Comparison of ENCODE assay signal across 1 cellular context in the genomic region with DNA sequence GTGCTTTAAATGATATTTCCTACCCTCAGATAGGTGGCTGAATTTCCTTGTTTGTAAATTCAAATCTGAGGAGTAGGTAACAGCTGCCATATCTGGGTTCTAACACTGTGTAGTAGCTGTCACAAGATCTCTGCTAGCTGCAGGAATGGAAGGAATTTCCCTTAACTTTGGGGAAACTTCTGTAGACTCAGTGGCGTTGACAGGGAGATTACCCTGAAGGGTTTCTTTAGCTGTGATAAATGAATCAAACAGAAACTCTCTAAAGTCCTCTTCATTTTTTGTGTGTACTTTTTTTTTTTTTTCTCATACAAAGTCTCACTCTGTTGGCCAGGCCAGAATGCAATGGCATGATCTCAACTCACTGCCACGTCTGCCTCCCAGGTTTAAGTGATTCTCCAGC.
TF ChIP-seq lines count a peak whose summit lies in the region.

No MANE protein-coding gene starts in this region.

TF ChIP-seq in endothelial cell of umbilical vein, 7 proteins besides CTCF, POLR2A, EP300 and RAD21:
- TF ChIP-seq FOS (IDR thresholded peaks at IDR 0.05; ENCODE audit: borderline replicate concordance, insufficient read depth, low read length) = no peak
- TF ChIP-seq POLR2AphosphoS5 (IDR thresholded peaks at IDR 0.05; ENCODE audit: insufficient read depth, low read depth, low read length) = no peak
- TF ChIP-seq, protein P1, sequence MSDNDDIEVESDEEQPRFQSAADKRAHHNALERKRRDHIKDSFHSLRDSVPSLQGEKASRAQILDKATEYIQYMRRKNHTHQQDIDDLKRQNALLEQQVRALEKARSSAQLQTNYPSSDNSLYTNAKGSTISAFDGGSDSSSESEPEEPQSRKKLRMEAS (IDR thresholded peaks at IDR 0.05; ENCODE audit: insufficient read depth, insufficient read length) = no peak
- no peak for TF ChIP-seq MYC (IDR thresholded peaks at IDR 0.05; ENCODE audit: low read depth, low read length)
- no peak for TF ChIP-seq JUN (IDR thresholded peaks at IDR 0.05; ENCODE audit: borderline replicate concordance, insufficient read depth, insufficient read length, low read depth)
- no peak for TF ChIP-seq GATA2 (IDR thresholded peaks at IDR 0.05; ENCODE audit: insufficient read depth, insufficient read length, low read depth, low read length)
- TF ChIP-seq EZH2 (IDR thresholded peaks at IDR 0.05; ENCODE audit: borderline replicate concordance, low read depth, low read length, severe bottlenecking) = no peak
